Comparison of ENCODE assay signal across 16 cellular contexts in the genomic region with DNA sequence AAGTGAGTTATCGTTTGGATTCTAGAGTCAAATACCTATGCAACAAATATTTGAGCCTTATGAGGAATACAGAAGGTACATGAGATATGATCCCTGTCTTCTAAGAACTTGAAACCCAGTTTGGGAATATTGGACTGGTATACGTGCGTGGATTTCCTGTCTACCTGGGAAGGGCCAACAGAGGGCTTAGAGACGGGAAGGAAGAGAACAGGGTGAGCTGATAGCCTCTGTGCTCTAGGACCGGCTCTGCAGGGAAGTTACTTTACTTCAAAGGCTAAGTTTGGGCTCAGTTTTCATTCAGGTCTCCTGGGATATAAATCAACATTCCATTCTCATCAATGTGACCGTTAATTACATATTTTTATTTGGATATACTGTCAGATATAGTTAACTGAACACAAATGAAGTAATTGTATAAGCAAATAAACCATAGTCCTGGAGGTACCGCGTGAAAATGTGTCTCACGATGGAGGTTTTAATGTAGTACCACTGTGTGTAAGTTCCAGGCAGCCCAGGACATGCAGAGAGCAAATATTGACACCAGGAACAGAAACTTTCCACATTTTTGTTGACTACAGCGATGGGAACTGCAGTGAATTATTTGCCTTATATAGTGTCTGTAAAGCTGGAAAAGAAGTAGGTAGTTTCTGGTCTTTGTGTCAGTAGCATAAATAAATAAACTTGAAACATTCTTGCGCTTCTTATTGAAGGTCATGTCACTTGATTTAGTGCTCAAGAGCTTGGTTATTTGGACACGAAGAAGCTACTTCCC. TPM values are rescaled to one million over a fixed set of nuclear protein-coding genes. Genes with fewer than 3 reads are reported as not detected.
A peak's percentile ranks its signal among the peaks of the same experiment; 100 is the strongest.
DNase-seq lines count a peak whose midpoint lies in the region; ATAC-seq and TF ChIP-seq lines count a peak whose summit lies in the region.
"Had no signal": no experiment of that assay in that cellular context is flagged by ENCODE, and none has a peak within 500 bp of the region (broad histone marks: within the 10 kb centered on the region; RNA-seq: fewer than 3 reads in every experiment).

No MANE protein-coding gene starts in this region.

- no peaks in the 10 kb centered on the region for H3K9me3 ChIP-seq in tibial nerve
- H3K9me3 ChIP-seq in naive thymus-derived CD4-positive, alpha-beta T cell (ENCODE audit: control insufficient read depth in 2 of 3, low read length in 3 of 3) = no peaks in the 10 kb centered on the region

- POLR2A ChIA-PET in naive thymus-derived CD4-positive, alpha-beta T cell (lab: Charles Lee) = no interaction called here
- POLR2A ChIA-PET in activated CD4-positive, alpha-beta T cell treated with anti-CD3 and anti-CD28 coated beads for 36 hours (lab: Charles Lee) = interaction anchor here (0.7 kb wide), 1 partner anchor 136 kb away, joined by 3 read pairs; no protein-coding TSS in a partner anchor

- peaks cover 0 to 32% (median 12%) of the 10 kb centered on the region in 5 donors for H3K36me3 Mint-ChIP-seq in naive thymus-derived CD4-positive, alpha-beta T cell
- no peaks in the 10 kb centered on the region for H3K36me3 Mint-ChIP-seq in activated CD4-positive, alpha-beta T cell treated with anti-CD3 and anti-CD28 coated beads for 36 hours (ENCODE audit: low read depth)

- TF ChIP-seq EP300 in tibial nerve (IDR thresholded peaks at IDR 0.05) = no peak

- H3K27me3 Mint-ChIP-seq in naive thymus-derived CD4-positive, alpha-beta T cell = no peaks in the 10 kb centered on the region
- no peaks in the 10 kb centered on the region for H3K27me3 Mint-ChIP-seq in activated CD4-positive, alpha-beta T cell treated with anti-CD3 and anti-CD28 coated beads for 36 hours

- no peaks in the 10 kb centered on the region for H3K36me3 ChIP-seq in tibial nerve
- no peaks in the 10 kb centered on the region for H3K36me3 ChIP-seq in naive thymus-derived CD4-positive, alpha-beta T cell (ENCODE audit: control insufficient read depth in 2 of 3, insufficient read depth in 3 of 3, low read length in 3 of 3)

- DNase-seq in HuH-7.5 (ENCODE audit: low spot score) (peak; percentile 63), choroid plexus epithelial cell (ENCODE audit: low read depth) (peak; percentile 63), medulla oblongata (ENCODE audit: extremely low spot score) (peak; percentile 13), tibial nerve (ENCODE audit: low spot score in 2 of 2) (no peak), islet precursor cell (no peak)
- no peak for DNase-seq in naive thymus-derived CD4-positive, alpha-beta T cell
- DNase-seq in activated CD4-positive, alpha-beta T cell treated with anti-CD3 and anti-CD28 coated beads for 36 hours = no peak
- DNase-seq: kidney glomerular epithelial cell; NCI-H1105 treated with DMSO at 0.1 percent for 48 hours; nucleus accumbens; stimulated activated CD4-positive, alpha-beta T cell treated with anti-CD3 and anti-CD28 coated beads, Interleukin-4, amount 100 ng/mL, for 1 hour; stimulated activated naive CD8-positive, alpha-beta T cell treated with anti-CD3 and anti-CD28 coated beads, Interleukin-15, Interleukin-2, amounts not matched to agents 100 U/mL and 50 U/mL, for 24 hours had no signal

- H3K4me1 Mint-ChIP-seq in naive thymus-derived CD4-positive, alpha-beta T cell = peaks cover 34 to 73% (median 56%) of the 10 kb centered on the region in 7 donors
- H3K4me1 Mint-ChIP-seq in activated CD4-positive, alpha-beta T cell treated with anti-CD3 and anti-CD28 coated beads for 36 hours = peaks cover 51% of the 10 kb centered on the region

- TF ChIP-seq POLR2A in tibial nerve (IDR thresholded peaks at IDR 0.05) = no peak

- no peaks in the 10 kb centered on the region for H3K9me3 Mint-ChIP-seq in naive thymus-derived CD4-positive, alpha-beta T cell
- no peaks in the 10 kb centered on the region for H3K9me3 Mint-ChIP-seq in activated CD4-positive, alpha-beta T cell treated with anti-CD3 and anti-CD28 coated beads for 36 hours (ENCODE audit: low read depth)

- no peak for ATAC-seq in naive thymus-derived CD4-positive, alpha-beta T cell
- no peak for ATAC-seq in activated CD4-positive, alpha-beta T cell treated with anti-CD3 and anti-CD28 coated beads for 36 hours
- no peak for ATAC-seq in GM21737 (IDR thresholded peaks at IDR 0.05; ENCODE audit: unreplicated experiment)
- ATAC-seq: activated CD4-positive, CD25-positive, alpha-beta regulatory T cell treated with anti-CD3 and anti-CD28 coated beads, Interleukin-2, amount 50 U/mL, for 24 hours; esophagus mucosa; stimulated activated naive CD8-positive, alpha-beta T cell treated with anti-CD3 and anti-CD28 coated beads, Interleukin-15, Interleukin-2, amounts not matched to agents 100 U/mL and 50 U/mL, for 24 hours had no signal

- peak overlapping the region in 2 of 9 donors; percentile 6 to 13 for H3K27ac Mint-ChIP-seq in naive thymus-derived CD4-positive, alpha-beta T cell
- no peak overlapping the region for H3K27ac Mint-ChIP-seq in activated CD4-positive, alpha-beta T cell treated with anti-CD3 and anti-CD28 coated beads for 36 hours

- H3K27me3 ChIP-seq in tibial nerve = no peaks in the 10 kb centered on the region
- no peaks in the 10 kb centered on the region for H3K27me3 ChIP-seq in naive thymus-derived CD4-positive, alpha-beta T cell (ENCODE audit: control insufficient read depth in 2 of 2, insufficient read depth in 2 of 2, low read length in 2 of 2)

- peak overlapping the region in 3 of 4 donors; percentile 38 to 61 (median 39) for H3K27ac ChIP-seq in tibial nerve
- H3K27ac ChIP-seq in naive thymus-derived CD4-positive, alpha-beta T cell (ENCODE audit: low read depth, low read length) = no peak overlapping the region
- H3K27ac ChIP-seq: GM23248 had no signal

- TF ChIP-seq CTCF in choroid plexus epithelial cell (conservative IDR thresholded peaks at IDR 0.05; ENCODE audit: low read depth, low read length) = peak; percentile 1
- no peak for TF ChIP-seq CTCF in tibial nerve (IDR thresholded peaks at IDR 0.05)

- H3K4me1 ChIP-seq in tibial nerve = peaks cover 0 to 71% (median 24%) of the 10 kb centered on the region in 4 donors
- peaks cover 0 to 66% of the 10 kb centered on the region in 2 donors for H3K4me1 ChIP-seq in naive thymus-derived CD4-positive, alpha-beta T cell (ENCODE audit: control insufficient read depth in 2 of 2, insufficient read depth in 2 of 2, low read length in 2 of 2)

- H3K4me3 ChIP-seq in choroid plexus epithelial cell (ENCODE audit: low read depth, low read length) (no peak overlapping the region), tibial nerve (no peak overlapping the region)
- no peak overlapping the region for H3K4me3 ChIP-seq in naive thymus-derived CD4-positive, alpha-beta T cell (ENCODE audit: low read length)
- H3K4me3 ChIP-seq: GM23248 had no signal

- 55 to 64% methylated on average over 12 of the region's 12 CpGs for WGBS in tibial nerve, 2 donors

- CTCF ChIA-PET in naive thymus-derived CD4-positive, alpha-beta T cell (lab: Charles Lee) = interaction anchor here (0.6 kb wide), 1 partner anchor 10 kb away, joined by 3 read pairs; no protein-coding TSS in a partner anchor
- CTCF ChIA-PET in activated CD4-positive, alpha-beta T cell treated with anti-CD3 and anti-CD28 coated beads for 36 hours (lab: Charles Lee) = interaction anchor here (0.6 to 1.6 kb wide), 6 partner anchors 11 to 1229 kb away, joined by 3 to 7 read pairs (median 4); no protein-coding TSS in a partner anchor

- intact Hi-C loops in naive thymus-derived CD4-positive, alpha-beta T cell (cut with micrococcal nuclease) = no loop called here
- intact Hi-C loops in activated CD4-positive, alpha-beta T cell treated with anti-CD3 and anti-CD28 coated beads for 36 hours (cut with DNase I, micrococcal nuclease) = no loop called here

- no peak overlapping the region for H3K4me3 Mint-ChIP-seq in naive thymus-derived CD4-positive, alpha-beta T cell
- H3K4me3 Mint-ChIP-seq in activated CD4-positive, alpha-beta T cell treated with anti-CD3 and anti-CD28 coated beads for 36 hours = no peak overlapping the region

RNA-seq across cellular contexts. Expression of a gene that starts 8.6 kb away (rescaled TPM):
- total RNA-seq in tibial nerve = 10 to 100 TPM; 21.0 to 29.9 (median 29.3) TPM
- 10 to 100 TPM; 13.3 to 41.6 (median 24.3) TPM for total RNA-seq in naive thymus-derived CD4-positive, alpha-beta T cell
- polyA plus RNA-seq in naive thymus-derived CD4-positive, alpha-beta T cell = 10 to 100 TPM in 1 of 2 donors, 1 to 10 TPM in 1; 8.1 to 16.8 TPM
- total RNA-seq in activated CD4-positive, alpha-beta T cell treated with anti-CD3 and anti-CD28 coated beads for 36 hours = 1 to 10 TPM; 1.8 to 1.9 TPM

RNA-seq across cellular contexts. Expression of a gene that starts 57.4 kb away (rescaled TPM):
- total RNA-seq in tibial nerve = 100 to 1,000 TPM; 124 to 232 (median 147) TPM
- total RNA-seq in naive thymus-derived CD4-positive, alpha-beta T cell = 100 to 1,000 TPM; 127 to 189 (median 158) TPM
- 100 to 1,000 TPM in 1 of 2 donors, 10 to 100 TPM in 1; 78.0 to 157 TPM for polyA plus RNA-seq in naive thymus-derived CD4-positive, alpha-beta T cell
- total RNA-seq in activated CD4-positive, alpha-beta T cell treated with anti-CD3 and anti-CD28 coated beads for 36 hours = 100 to 1,000 TPM; 185 to 227 TPM

Comparison
In these comparisons a context has a peak if more than half of its experiments do, and no peak if none do; other contexts are left out.
1. DNase-seq: peak in HuH-7.5 (single experiment), choroid plexus epithelial cell (single experiment) and medulla oblongata (single experiment); none in tibial nerve (0 of 2), naive thymus-derived CD4-positive, alpha-beta T cell (0 of 9), islet precursor cell (single experiment) and activated CD4-positive, alpha-beta T cell treated with anti-CD3 and anti-CD28 coated beads for 36 hours (single experiment).
2. RNA of a gene that starts 8.6 kb away (total RNA-seq): 21.0 to 29.9 TPM in tibial nerve and 13.3 to 41.6 TPM in naive thymus-derived CD4-positive, alpha-beta T cell; 1.8 to 1.9 TPM in activated CD4-positive, alpha-beta T cell treated with anti-CD3 and anti-CD28 coated beads for 36 hours; every median in the first group is over 4 times any median in the second.